ENCODE assay signal across 13 cellular contexts in genomic region chr15:44325568-44325967, GRCh38. TPM values are rescaled to one million over a fixed set of nuclear protein-coding genes. Genes with fewer than 3 reads are reported as not detected.
DNase-seq lines count a peak whose midpoint lies in the region; ATAC-seq and TF ChIP-seq lines count a peak whose summit lies in the region.
"Had no signal": no experiment of that assay in that cellular context is flagged by ENCODE, and none has a peak within 500 bp of the region (broad histone marks: within the 10 kb centered on the region; RNA-seq: fewer than 3 reads in every experiment).

No MANE protein-coding gene starts in this region.

- peak overlapping the region; percentile 59 for H3K4me2 ChIP-seq in neural progenitor cell

- H3K36me3 ChIP-seq in HUES64 (ENCODE audit: insufficient read depth, low read length) = no peaks in the 10 kb centered on the region
- no peaks in the 10 kb centered on the region for H3K36me3 ChIP-seq in iPS-18a (ENCODE audit: control insufficient read depth, low read depth, low read length)
- H3K36me3 ChIP-seq in neural progenitor cell = no peaks in the 10 kb centered on the region
- peaks cover 0 to 14% (median 0%) of the 10 kb centered on the region in 9 donors for H3K36me3 ChIP-seq in heart right ventricle
- H3K36me3 ChIP-seq: SJSA1 had no signal

- H3K9me3 ChIP-seq in HUES64 (ENCODE audit: insufficient read depth, low read depth, low read length) = no peaks in the 10 kb centered on the region
- H3K9me3 ChIP-seq in iPS-18a (ENCODE audit: control insufficient read depth, low read depth, low read length) = no peaks in the 10 kb centered on the region
- no peaks in the 10 kb centered on the region for H3K9me3 ChIP-seq in neural progenitor cell (ENCODE audit: low read depth)
- H3K9me3 ChIP-seq in heart right ventricle = no peaks in the 10 kb centered on the region
- H3K9me3 ChIP-seq: SJSA1 had no signal

- peak overlapping the region; percentile 42 for H3K27ac ChIP-seq in HUES64 (ENCODE audit: low read depth, low read length)
- no peak overlapping the region for H3K27ac ChIP-seq in iPS-18a (ENCODE audit: low read length)
- H3K27ac ChIP-seq in neural progenitor cell = peak overlapping the region; percentile 11
- no peak overlapping the region for H3K27ac ChIP-seq in heart right ventricle
- H3K27ac ChIP-seq: HL-60, SJSA1 had no signal

- H3K27ac Mint-ChIP-seq in neural progenitor cell = peak overlapping the region; percentile 74

- peak; percentile 5 for DNase-seq in astrocyte of the hippocampus (ENCODE audit: low read depth, low spot score)
- peak; percentile 65 for DNase-seq in neural progenitor cell (ENCODE audit: low spot score)
- DNase-seq in NCI-H524 treated with DMSO at 0.1 percent for 48 hours (lab: John Stamatoyannopoulos, UW) = no peak
- no peak for DNase-seq in heart right ventricle
- DNase-seq in T-helper 1 cell = no peak
- DNase-seq: CD4-positive, CD25-positive, alpha-beta regulatory T cell; DMS53; NCI-H2029 treated with DMSO at 0.1 percent for 48 hours; NCI-H524 had no signal

- peaks cover 7% of the 10 kb centered on the region for H4K20me1 ChIP-seq in neural progenitor cell (ENCODE audit: low read depth)

- peaks cover 8% of the 10 kb centered on the region for H3K36me3 Mint-ChIP-seq in neural progenitor cell

- no peaks in the 10 kb centered on the region for H3K9me3 Mint-ChIP-seq in neural progenitor cell
- H3K9me3 Mint-ChIP-seq: CD4-positive, CD25-positive, alpha-beta regulatory T cell had no signal

- no peak overlapping the region for H2AFZ ChIP-seq in neural progenitor cell (replicated peaks)

- intact Hi-C loops in heart right ventricle (cut with DNase I) = loop anchor here in 1 of 10 donors (10.0 kb wide), 1 partner anchor 61 kb away; no protein-coding TSS in a partner anchor

- H3F3A ChIP-seq in neural progenitor cell (ENCODE audit: low read depth) = peaks cover 7% of the 10 kb centered on the region

- H3K9ac ChIP-seq in HUES64 (ENCODE audit: low read depth, low read length) (0 out of 2 replicates have a peak overlapping the region, but pooled peaks have one; percentile 19), iPS-18a (ENCODE audit: low read length) (peak overlapping the region; percentile 12), neural progenitor cell (no peak overlapping the region)

- H3K4me1 ChIP-seq in HUES64 (ENCODE audit: insufficient read depth, low read length) (peaks cover 8% of the 10 kb centered on the region), iPS-18a (ENCODE audit: control insufficient read depth, low read depth, low read length) (peaks cover 10% of the 10 kb centered on the region), neural progenitor cell (peaks cover 12% of the 10 kb centered on the region), heart right ventricle (peaks cover 0 to 8% (median 0%) of the 10 kb centered on the region in 9 donors)
- H3K4me1 ChIP-seq: SJSA1 had no signal

- H3K27me3 Mint-ChIP-seq in neural progenitor cell (ENCODE audit: insufficient read depth, low read depth) = no peaks in the 10 kb centered on the region
- H3K27me3 Mint-ChIP-seq: CD4-positive, CD25-positive, alpha-beta regulatory T cell had no signal

- no peaks in the 10 kb centered on the region for H3K79me2 ChIP-seq in neural progenitor cell (ENCODE audit: low read depth)

- H3K27me3 ChIP-seq in HUES64 (ENCODE audit: insufficient read depth, low read length) (no peaks in the 10 kb centered on the region), iPS-18a (ENCODE audit: control insufficient read depth, insufficient read depth, low read length) (no peaks in the 10 kb centered on the region), neural progenitor cell (no peaks in the 10 kb centered on the region), heart right ventricle (no peaks in the 10 kb centered on the region)
- H3K27me3 ChIP-seq: SJSA1 had no signal

- WGBS in HUES64 = 68% methylated on average over 2 of the region's 2 CpGs
- 81 to 85% methylated on average over 2 of the region's 2 CpGs for WGBS in heart right ventricle, 2 donors

- TF ChIP-seq CTCF in neural progenitor cell (IDR thresholded peaks at IDR 0.05) = no peak
- TF ChIP-seq CTCF in heart right ventricle (IDR thresholded peaks at IDR 0.05) = no peak

- H3K4me1 Mint-ChIP-seq in neural progenitor cell = peaks cover 14% of the 10 kb centered on the region

- ATAC-seq in heart right ventricle = no peak

- peak overlapping the region; percentile 41 for H3K4me3 Mint-ChIP-seq in neural progenitor cell
- H3K4me3 Mint-ChIP-seq: CD4-positive, CD25-positive, alpha-beta regulatory T cell had no signal

- no peak overlapping the region for H3K4me3 ChIP-seq in HUES64 (ENCODE audit: low read length)
- H3K4me3 ChIP-seq in iPS-18a (ENCODE audit: low read length) = peak overlapping the region; percentile 25
- H3K4me3 ChIP-seq in neural progenitor cell = no peak overlapping the region
- H3K4me3 ChIP-seq in heart right ventricle = no peak overlapping the region
- H3K4me3 ChIP-seq: SJSA1 had no signal

RNA-seq across cellular contexts. Expression of gene GOLM2, which starts 37.0 kb away (rescaled TPM):
- 24.5 TPM for polyA plus RNA-seq in HUES64 (2013, experiment 1 of 2)
- polyA plus RNA-seq in HUES64 (2013, experiment 2 of 2) = 29.5 TPM
- 32.3 and 45.6 TPM in 2 replicates for total RNA-seq in neural progenitor cell (ENCODE audit: low replicate concordance)
- 10 to 100 TPM; 23.9 to 39.4 (median 29.8) TPM for total RNA-seq in heart right ventricle
- 10 to 100 TPM; 15.3 to 16.3 TPM for polyA plus RNA-seq in heart right ventricle

Comparison
In these comparisons a context has a peak if more than half of its experiments do, and no peak if none do; other contexts are left out.
1. H3K27ac ChIP-seq: peak in HUES64 (single experiment) and neural progenitor cell (single experiment); none in iPS-18a (single experiment) and heart right ventricle (0 of 10).
2. DNase-seq: peak in astrocyte of the hippocampus (single experiment) and neural progenitor cell (single experiment); none in NCI-H524 treated with DMSO at 0.1 percent for 48 hours (single experiment), heart right ventricle (0 of 2) and T-helper 1 cell (0 of 5).